In the genomic region with DNA sequence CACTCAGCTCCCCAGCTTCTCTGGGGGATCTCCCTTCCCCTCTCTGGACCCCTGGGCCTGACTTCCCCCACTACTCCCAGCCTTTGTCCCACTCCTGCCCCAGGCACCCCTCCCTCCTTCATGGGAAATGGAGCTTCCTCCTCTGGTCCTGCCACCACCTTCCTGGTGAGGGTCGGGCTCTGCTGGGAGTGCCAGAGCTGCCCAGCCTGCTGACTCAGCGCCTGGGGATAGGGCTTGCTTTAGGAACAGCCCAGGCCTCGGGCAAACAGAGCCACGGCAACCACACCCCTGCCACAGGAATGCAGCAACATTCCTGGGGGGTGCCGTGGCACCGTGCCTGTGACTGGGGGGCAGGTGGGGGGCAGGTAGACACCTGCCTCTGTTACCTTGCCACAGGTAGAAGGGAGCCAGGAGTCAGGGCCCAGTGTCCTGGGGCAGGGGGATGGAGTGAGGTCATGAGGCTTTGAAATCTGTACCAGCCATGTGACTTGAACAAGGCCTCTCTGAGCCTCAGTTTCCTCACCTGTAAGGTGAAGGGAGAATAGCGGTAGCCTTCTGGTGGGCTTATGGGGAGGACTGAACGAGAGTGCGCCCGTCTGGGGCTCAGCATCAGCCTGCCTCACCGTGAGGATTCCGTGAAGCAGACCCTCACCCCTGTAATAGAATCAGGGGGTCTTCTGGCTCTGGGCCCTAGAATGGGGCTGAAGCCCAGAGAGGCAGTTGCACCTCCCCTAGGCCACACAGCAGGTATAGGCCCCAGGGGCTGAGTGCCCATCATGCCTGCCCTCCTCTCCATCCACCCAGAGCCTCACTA, we compare ENCODE assay signal across 11 cellular contexts. TPM values are rescaled to one million over a fixed set of nuclear protein-coding genes. Genes with fewer than 3 reads are reported as not detected.
DNase-seq lines count a peak whose midpoint lies in the region; ATAC-seq and TF ChIP-seq lines count a peak whose summit lies in the region.
"Had no signal": no experiment of that assay in that cellular context is flagged by ENCODE, and none has a peak within 500 bp of the region (broad histone marks: within the 10 kb centered on the region; RNA-seq: fewer than 3 reads in every experiment).

No MANE protein-coding gene starts in this region.

- H3K27ac ChIP-seq in skin epidermis: peak overlapping the region in 20 of 21 experiments; percentile 2 to 79 (median 63)

- H3K4me3 ChIP-seq in fibroblast of villous mesenchyme (ENCODE audit: low read depth, low read length): no peak overlapping the region
- H3K4me3 ChIP-seq in skin epidermis: no peak overlapping the region
- H3K4me3 ChIP-seq: ascending aorta, GM12878 had no signal

- peak; percentile 90 for DNase-seq in H4 (ENCODE audit: low spot score)
- DNase-seq in SW 1271 (lab: John Stamatoyannopoulos, UW): peak; percentile 55 to 86
- peak; percentile 81 for DNase-seq in fibroblast of villous mesenchyme (ENCODE audit: low read depth)
- DNase-seq in COLO829 (ENCODE audit: low spot score): no peak
- no peak for DNase-seq in medulla oblongata (ENCODE audit: extremely low spot score)
- DNase-seq: stimulated activated naive CD4-positive, alpha-beta T cell had no signal

- no peak for TF ChIP-seq CTCF in fibroblast of villous mesenchyme (IDR thresholded peaks at IDR 0.05; ENCODE audit: insufficient read depth, low read depth, low read length)

- no peak for ATAC-seq in HG03521 (IDR thresholded peaks at IDR 0.05; ENCODE audit: unreplicated experiment)
- no peak for ATAC-seq in GM21737 (IDR thresholded peaks at IDR 0.05; ENCODE audit: unreplicated experiment)
- ATAC-seq: GM12878 had no signal

RNA-seq across cellular contexts. Expression of a gene that starts 17.8 kb away (rescaled TPM):
- total RNA-seq in H4 (2014; rRNA removed; shearing (Covaris generic)): 10.1 and 14.2 TPM in 2 replicates
- total RNA-seq in fibroblast of villous mesenchyme: 47.0 and 104 TPM in 2 replicates

RNA-seq across cellular contexts. Expression of a gene that starts 38.8 kb away (rescaled TPM):
- 3.7 and 10.6 TPM in 2 replicates for total RNA-seq in H4 (2014; rRNA removed; shearing (Covaris generic))
- 9.9 and 11.6 TPM in 2 replicates for total RNA-seq in fibroblast of villous mesenchyme

Comparison
In these comparisons a context has a peak if more than half of its experiments do, and no peak if none do; other contexts are left out.
1. DNase-seq: peak in H4 (single experiment), SW 1271 (2 of 2) and fibroblast of villous mesenchyme (single experiment); none in COLO829 (single experiment) and medulla oblongata (single experiment).